In the genomic region with DNA sequence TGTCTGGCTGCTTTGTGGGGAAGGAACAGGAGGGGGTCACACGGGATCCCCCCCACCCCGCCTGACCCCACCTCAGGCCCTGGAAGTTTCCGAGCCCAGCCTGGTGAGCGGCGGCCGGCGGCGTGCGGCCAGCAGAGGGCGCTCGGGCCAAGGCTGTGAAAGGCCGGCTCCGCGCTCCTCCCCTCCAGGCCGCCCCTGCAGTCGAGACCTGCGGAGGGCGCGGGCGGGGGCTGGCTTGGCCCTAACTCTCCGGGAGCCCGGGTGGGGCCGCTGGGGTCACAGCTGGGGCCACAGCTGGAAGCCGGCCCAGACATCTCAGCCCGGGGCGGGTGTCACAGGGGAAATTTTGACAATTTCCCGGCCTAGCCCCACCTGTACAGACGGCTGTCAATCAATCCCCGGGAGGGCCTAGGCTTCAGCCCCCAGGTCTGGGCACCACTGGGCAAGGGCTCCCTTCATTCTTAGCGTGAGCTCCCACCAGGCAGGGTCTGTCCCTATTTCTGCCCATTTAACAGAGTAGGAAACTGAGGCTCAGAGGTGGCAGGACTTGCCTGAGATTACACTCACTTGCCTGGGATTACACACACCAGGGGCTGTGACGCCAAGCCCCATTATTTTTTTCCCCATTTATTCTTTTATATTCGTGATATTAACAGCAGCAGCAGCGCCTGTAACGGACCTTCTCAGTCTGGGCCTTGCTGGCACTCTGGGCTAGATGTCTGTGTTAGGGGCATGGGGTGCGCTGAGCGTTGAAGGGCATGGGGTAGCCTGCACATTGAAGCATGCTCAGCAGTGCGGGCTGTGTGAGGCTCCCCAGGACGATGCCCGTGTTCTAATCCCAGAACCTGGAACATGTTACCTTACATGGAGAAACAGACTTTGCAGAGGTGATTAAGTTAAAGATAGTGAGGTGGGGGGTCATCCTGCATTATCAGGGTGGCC, we compare ENCODE assay signal across 8 cellular contexts. TPM values are rescaled to one million over a fixed set of nuclear protein-coding genes. Genes with fewer than 3 reads are reported as not detected.
DNase-seq lines count a peak whose midpoint lies in the region; ATAC-seq and TF ChIP-seq lines count a peak whose summit lies in the region.

No MANE protein-coding gene starts in this region.

- H3K9me3 Mint-ChIP-seq in Calu3 (ENCODE audit: low read depth, unreplicated experiment) (no peaks in the 10 kb centered on the region), mesothelial cell of epicardium (peaks cover 3% of the 10 kb centered on the region)
- no peaks in the 10 kb centered on the region for H3K9me3 Mint-ChIP-seq in effector memory CD8-positive, alpha-beta T cell

- H3K4me1 Mint-ChIP-seq in Calu3 (ENCODE audit: low read depth, unreplicated experiment) (peaks cover 29% of the 10 kb centered on the region), mesothelial cell of epicardium (peaks cover 4% of the 10 kb centered on the region)
- peaks cover 8 to 9% of the 10 kb centered on the region in 2 donors for H3K4me1 Mint-ChIP-seq in effector memory CD8-positive, alpha-beta T cell (ENCODE audit: low read depth in 2 of 2)

- intact Hi-C loops in Calu3 (cut with micrococcal nuclease; ENCODE audit: unreplicated experiment) = loop anchor here (1.0 to 10.0 kb wide), 2 partner anchors 212 to 612 kb away; no protein-coding TSS in a partner anchor

- BruUV-seq in Calu3 (replicated peaks; lab: Mats Ljungman, UMichigan) = no TSS peak

- DNase-seq in Calu3 (peak; percentile 90), HCEC 1CT (peak; percentile 9), NCI-H69 (lab: John Stamatoyannopoulos, UW) (peak; percentile 67), mesothelial cell of epicardium (ENCODE audit: low spot score in 2 of 2, unreplicated experiment in 2 of 2) (peak; percentile 70 to 87)
- DNase-seq in activated CD8-positive, alpha-beta memory T cell treated with anti-CD3 and anti-CD28 coated beads for 1 hour (ENCODE audit: extremely low read depth in 1 of 2, low read depth in 1 of 2) = peak; percentile 32 to 67
- peak; percentile 70 to 77 (median 73) for DNase-seq in effector memory CD8-positive, alpha-beta T cell
- peak; percentile 83 for DNase-seq in stimulated activated CD8-positive, alpha-beta memory T cell treated with anti-CD3 and anti-CD28 coated beads, Interleukin-4, amount 100 ng/mL, for 48 hours

- H3K4me3 Mint-ChIP-seq in Calu3 (ENCODE audit: low read depth, unreplicated experiment) (peak overlapping the region; percentile 28), mesothelial cell of epicardium (no peak overlapping the region)
- no peak overlapping the region for H3K4me3 Mint-ChIP-seq in effector memory CD8-positive, alpha-beta T cell

- TF ChIP-seq CTCF in Calu3 (IDR thresholded peaks at IDR 0.05; ENCODE audit: unreplicated experiment) (peak; percentile 96), mesothelial cell of epicardium (IDR thresholded peaks at IDR 0.05; ENCODE audit: unreplicated experiment) (peak; percentile 98)

- H3K36me3 Mint-ChIP-seq in Calu3 (ENCODE audit: insufficient read depth, unreplicated experiment) = peaks cover 4% of the 10 kb centered on the region
- H3K36me3 Mint-ChIP-seq in effector memory CD8-positive, alpha-beta T cell (ENCODE audit: insufficient read depth) = no peaks in the 10 kb centered on the region
- H3K36me3 Mint-ChIP-seq in mesothelial cell of epicardium = no peaks in the 10 kb centered on the region

- CTCF ChIA-PET in Calu3 (lab: Charles Lee) = interaction anchor here (1.0 to 3.1 kb wide), 4 partner anchors 84 to 623 kb away, joined by 3 to 18 read pairs (median 4); no protein-coding TSS in a partner anchor

- H3K27me3 Mint-ChIP-seq in Calu3 (ENCODE audit: unreplicated experiment) = peaks cover 20% of the 10 kb centered on the region
- no peaks in the 10 kb centered on the region for H3K27me3 Mint-ChIP-seq in effector memory CD8-positive, alpha-beta T cell
- peaks cover 43% of the 10 kb centered on the region for H3K27me3 Mint-ChIP-seq in mesothelial cell of epicardium (ENCODE audit: low read depth)

- H3K27ac Mint-ChIP-seq in Calu3 (ENCODE audit: unreplicated experiment) (no peak overlapping the region), mesothelial cell of epicardium (no peak overlapping the region)
- H3K27ac Mint-ChIP-seq in effector memory CD8-positive, alpha-beta T cell = no peak overlapping the region

- peak; percentile 92 for ATAC-seq in effector memory CD8-positive, alpha-beta T cell (replicated peaks)
- ATAC-seq in HG03432 (IDR thresholded peaks at IDR 0.05; ENCODE audit: unreplicated experiment) = no peak

RNA-seq across cellular contexts. Expression of gene ZBP1, which starts 23.0 kb away (rescaled TPM):
- total RNA-seq in Calu3 (2022) (2.9 and 12.5 TPM in 2 replicates), mesothelial cell of epicardium (not detected in 3 replicates)

RNA-seq across cellular contexts. Expression of gene PCK1, which starts 36.4 kb away (rescaled TPM):
- total RNA-seq in Calu3 (2022) = 0.12 and 0.19 TPM in 2 replicates
- total RNA-seq in mesothelial cell of epicardium = not detected in 3 replicates

Comparison
In these comparisons a context has a peak if more than half of its experiments do, and no peak if none do; other contexts are left out.
1. DNase-seq: peak in every context shown above with its lines; median percentile 90 in Calu3; 83 in stimulated activated CD8-positive, alpha-beta memory T cell treated with anti-CD3 and anti-CD28 coated beads, Interleukin-4, amount 100 ng/mL, for 48 hours; 78 in mesothelial cell of epicardium; 73 in effector memory CD8-positive, alpha-beta T cell; 67 in NCI-H69; 50 in activated CD8-positive, alpha-beta memory T cell treated with anti-CD3 and anti-CD28 coated beads for 1 hour; 9 in HCEC 1CT.